1 cellular context compared by ENCODE assay signal in the genomic region with DNA sequence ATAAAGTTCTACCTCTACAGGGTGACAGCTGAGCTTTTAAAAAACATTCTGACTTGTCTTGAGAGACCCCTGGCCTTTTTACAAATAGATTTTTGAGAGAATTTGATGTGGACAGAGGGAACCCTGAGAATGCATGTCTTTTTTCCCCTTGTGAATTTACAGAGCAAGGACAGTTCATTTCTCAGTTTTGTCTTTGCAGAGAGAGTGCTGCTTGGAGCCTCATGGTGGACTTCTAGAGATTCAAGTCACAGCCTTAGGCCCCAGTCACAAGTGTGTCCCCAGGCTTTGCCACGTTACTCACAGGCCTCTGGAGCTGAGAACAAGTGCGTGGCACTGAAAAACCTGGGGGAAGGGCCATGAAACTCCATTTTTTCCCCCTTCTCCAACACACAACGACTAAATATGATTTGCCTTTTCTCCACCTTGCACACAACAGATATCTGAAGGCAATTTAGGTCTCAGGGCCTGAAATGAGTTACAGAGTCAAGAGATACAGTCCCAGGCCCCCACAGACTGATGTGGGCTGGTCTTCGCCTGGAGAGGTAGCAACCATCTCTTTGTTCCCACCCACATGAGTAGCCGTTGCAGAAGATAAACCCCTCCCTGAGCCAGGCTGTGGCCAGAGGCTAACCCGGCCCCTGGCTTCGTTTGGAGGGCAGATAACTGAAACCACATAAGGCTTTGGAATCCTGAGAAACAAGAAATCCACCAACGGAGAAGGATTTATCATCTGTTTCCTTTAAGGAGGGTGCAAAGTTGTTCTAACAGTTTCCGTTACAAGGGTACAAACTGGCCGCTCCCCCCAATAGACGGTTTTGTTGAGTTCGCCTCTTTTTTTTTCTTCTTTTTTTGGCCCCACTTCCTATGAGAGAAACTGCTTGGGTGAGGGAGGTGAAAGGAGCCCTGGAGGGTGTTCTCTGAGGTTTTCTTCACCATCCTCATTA.
TF ChIP-seq lines count a peak whose summit lies in the region.

No MANE protein-coding gene starts in this region.

TF ChIP-seq in K562, 482 proteins besides CTCF, POLR2A, EP300 and RAD21 (continued from another document and continues in another):
- TF ChIP-seq PHF20 (IDR thresholded peaks at IDR 0.05; ENCODE audit: partially characterized antibody) (peak; percentile 6), CXXC5 (CRISPR knock-in tag; IDR thresholded peaks at IDR 0.05) (peak; percentile 52; the same call in 1 of the 2 replicates), FOXA1 (IDR thresholded peaks at IDR 0.05; ENCODE audit: borderline replicate concordance) (no peak), BRD9 (IDR thresholded peaks at IDR 0.05; ENCODE audit: low read depth, partially characterized antibody) (peak; percentile 95), CCAR2 (IDR thresholded peaks at IDR 0.05; ENCODE audit: low read depth, low read length) (no peak), RNF2 (IDR thresholded peaks at IDR 0.05) (peak; percentile 86), SMAD4 (CRISPR knock-in tag; conservative IDR thresholded peaks at IDR 0.05) (peak; percentile 56; the same call in 1 of the 2 replicates), ESRRA (IDR thresholded peaks at IDR 0.05; ENCODE audit: borderline replicate concordance, low read depth) (peak; percentile 70), BCOR (IDR thresholded peaks at IDR 0.05) (no peak), ZBTB8A (IDR thresholded peaks at IDR 0.05; ENCODE audit: partially characterized antibody) (no peak), ZNF695 (CRISPR knock-in tag; IDR thresholded peaks at IDR 0.05) (peak; percentile 81; the same call in 1 of the 2 replicates), CBFA2T2 (conservative IDR thresholded peaks at IDR 0.05) (peak; percentile 36), BRCA1 (IDR thresholded peaks at IDR 0.05) (no peak), BRCA1 (CRISPR knock-in tag; IDR thresholded peaks at IDR 0.05) (no peak), KDM2B (CRISPR knock-in tag; IDR thresholded peaks at IDR 0.05) (no peak)
- TF ChIP-seq, protein P1, sequence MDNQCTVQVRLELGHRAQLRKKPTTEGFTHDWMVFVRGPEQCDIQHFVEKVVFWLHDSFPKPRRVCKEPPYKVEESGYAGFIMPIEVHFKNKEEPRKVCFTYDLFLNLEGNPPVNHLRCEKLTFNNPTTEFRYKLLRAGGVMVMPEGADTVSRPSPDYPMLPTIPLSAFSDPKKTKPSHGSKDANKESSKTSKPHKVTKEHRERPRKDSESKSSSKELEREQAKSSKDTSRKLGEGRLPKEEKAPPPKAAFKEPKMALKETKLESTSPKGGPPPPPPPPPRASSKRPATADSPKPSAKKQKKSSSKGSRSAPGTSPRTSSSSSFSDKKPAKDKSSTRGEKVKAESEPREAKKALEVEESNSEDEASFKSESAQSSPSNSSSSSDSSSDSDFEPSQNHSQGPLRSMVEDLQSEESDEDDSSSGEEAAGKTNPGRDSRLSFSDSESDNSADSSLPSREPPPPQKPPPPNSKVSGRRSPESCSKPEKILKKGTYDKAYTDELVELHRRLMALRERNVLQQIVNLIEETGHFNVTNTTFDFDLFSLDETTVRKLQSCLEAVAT (IDR thresholded peaks at IDR 0.05) = peak; percentile 74 to 87
- TF ChIP-seq, protein P2, sequence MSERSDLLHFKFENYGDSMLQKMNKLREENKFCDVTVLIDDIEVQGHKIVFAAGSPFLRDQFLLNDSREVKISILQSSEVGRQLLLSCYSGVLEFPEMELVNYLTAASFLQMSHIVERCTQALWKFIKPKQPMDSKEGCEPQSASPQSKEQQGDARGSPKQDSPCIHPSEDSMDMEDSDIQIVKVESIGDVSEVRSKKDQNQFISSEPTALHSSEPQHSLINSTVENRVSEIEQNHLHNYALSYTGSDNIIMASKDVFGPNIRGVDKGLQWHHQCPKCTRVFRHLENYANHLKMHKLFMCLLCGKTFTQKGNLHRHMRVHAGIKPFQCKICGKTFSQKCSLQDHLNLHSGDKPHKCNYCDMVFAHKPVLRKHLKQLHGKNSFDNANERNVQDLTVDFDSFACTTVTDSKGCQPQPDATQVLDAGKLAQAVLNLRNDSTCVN (CRISPR knock-in tag; IDR thresholded peaks at IDR 0.05) = peak; percentile 85; the same call in 1 of the 2 replicates
- TF ChIP-seq, protein P3, sequence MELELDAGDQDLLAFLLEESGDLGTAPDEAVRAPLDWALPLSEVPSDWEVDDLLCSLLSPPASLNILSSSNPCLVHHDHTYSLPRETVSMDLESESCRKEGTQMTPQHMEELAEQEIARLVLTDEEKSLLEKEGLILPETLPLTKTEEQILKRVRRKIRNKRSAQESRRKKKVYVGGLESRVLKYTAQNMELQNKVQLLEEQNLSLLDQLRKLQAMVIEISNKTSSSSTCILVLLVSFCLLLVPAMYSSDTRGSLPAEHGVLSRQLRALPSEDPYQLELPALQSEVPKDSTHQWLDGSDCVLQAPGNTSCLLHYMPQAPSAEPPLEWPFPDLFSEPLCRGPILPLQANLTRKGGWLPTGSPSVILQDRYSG (tag; conservative IDR thresholded peaks at IDR 0.05; ENCODE audit: low read depth) = peak; percentile 58; the same call in 1 of the 2 replicates
- TF ChIP-seq, protein P4, sequence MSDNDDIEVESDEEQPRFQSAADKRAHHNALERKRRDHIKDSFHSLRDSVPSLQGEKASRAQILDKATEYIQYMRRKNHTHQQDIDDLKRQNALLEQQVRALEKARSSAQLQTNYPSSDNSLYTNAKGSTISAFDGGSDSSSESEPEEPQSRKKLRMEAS (CRISPR knock-in tag; IDR thresholded peaks at IDR 0.05) = 0 out of 2 replicates have a peak, but pooled peaks have one; percentile 65
- TF ChIP-seq, protein P5, sequence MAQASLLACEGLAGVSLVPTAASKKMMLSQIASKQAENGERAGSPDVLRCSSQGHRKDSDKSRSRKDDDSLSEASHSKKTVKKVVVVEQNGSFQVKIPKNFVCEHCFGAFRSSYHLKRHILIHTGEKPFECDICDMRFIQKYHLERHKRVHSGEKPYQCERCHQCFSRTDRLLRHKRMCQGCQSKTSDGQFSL (CRISPR knock-in tag; IDR thresholded peaks at IDR 0.05) = no peak
- TF ChIP-seq, protein P5 (tag; IDR thresholded peaks at IDR 0.05) = peak; percentile 28 to 43; a peak in 2 of 4 replicates
- TF ChIP-seq, protein P6, sequence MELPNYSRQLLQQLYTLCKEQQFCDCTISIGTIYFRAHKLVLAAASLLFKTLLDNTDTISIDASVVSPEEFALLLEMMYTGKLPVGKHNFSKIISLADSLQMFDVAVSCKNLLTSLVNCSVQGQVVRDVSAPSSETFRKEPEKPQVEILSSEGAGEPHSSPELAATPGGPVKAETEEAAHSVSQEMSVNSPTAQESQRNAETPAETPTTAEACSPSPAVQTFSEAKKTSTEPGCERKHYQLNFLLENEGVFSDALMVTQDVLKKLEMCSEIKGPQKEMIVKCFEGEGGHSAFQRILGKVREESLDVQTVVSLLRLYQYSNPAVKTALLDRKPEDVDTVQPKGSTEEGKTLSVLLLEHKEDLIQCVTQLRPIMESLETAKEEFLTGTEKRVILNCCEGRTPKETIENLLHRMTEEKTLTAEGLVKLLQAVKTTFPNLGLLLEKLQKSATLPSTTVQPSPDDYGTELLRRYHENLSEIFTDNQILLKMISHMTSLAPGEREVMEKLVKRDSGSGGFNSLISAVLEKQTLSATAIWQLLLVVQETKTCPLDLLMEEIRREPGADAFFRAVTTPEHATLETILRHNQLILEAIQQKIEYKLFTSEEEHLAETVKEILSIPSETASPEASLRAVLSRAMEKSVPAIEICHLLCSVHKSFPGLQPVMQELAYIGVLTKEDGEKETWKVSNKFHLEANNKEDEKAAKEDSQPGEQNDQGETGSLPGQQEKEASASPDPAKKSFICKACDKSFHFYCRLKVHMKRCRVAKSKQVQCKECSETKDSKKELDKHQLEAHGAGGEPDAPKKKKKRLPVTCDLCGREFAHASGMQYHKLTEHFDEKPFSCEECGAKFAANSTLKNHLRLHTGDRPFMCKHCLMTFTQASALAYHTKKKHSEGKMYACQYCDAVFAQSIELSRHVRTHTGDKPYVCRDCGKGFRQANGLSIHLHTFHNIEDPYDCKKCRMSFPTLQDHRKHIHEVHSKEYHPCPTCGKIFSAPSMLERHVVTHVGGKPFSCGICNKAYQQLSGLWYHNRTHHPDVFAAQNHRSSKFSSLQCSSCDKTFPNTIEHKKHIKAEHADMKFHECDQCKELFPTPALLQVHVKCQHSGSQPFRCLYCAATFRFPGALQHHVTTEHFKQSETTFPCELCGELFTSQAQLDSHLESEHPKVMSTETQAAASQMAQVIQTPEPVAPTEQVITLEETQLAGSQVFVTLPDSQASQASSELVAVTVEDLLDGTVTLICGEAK (IDR thresholded peaks at IDR 0.05) = no peak
- TF ChIP-seq, protein P6 (CRISPR knock-in tag; IDR thresholded peaks at IDR 0.05) = no peak
- TF ChIP-seq, protein P7, sequence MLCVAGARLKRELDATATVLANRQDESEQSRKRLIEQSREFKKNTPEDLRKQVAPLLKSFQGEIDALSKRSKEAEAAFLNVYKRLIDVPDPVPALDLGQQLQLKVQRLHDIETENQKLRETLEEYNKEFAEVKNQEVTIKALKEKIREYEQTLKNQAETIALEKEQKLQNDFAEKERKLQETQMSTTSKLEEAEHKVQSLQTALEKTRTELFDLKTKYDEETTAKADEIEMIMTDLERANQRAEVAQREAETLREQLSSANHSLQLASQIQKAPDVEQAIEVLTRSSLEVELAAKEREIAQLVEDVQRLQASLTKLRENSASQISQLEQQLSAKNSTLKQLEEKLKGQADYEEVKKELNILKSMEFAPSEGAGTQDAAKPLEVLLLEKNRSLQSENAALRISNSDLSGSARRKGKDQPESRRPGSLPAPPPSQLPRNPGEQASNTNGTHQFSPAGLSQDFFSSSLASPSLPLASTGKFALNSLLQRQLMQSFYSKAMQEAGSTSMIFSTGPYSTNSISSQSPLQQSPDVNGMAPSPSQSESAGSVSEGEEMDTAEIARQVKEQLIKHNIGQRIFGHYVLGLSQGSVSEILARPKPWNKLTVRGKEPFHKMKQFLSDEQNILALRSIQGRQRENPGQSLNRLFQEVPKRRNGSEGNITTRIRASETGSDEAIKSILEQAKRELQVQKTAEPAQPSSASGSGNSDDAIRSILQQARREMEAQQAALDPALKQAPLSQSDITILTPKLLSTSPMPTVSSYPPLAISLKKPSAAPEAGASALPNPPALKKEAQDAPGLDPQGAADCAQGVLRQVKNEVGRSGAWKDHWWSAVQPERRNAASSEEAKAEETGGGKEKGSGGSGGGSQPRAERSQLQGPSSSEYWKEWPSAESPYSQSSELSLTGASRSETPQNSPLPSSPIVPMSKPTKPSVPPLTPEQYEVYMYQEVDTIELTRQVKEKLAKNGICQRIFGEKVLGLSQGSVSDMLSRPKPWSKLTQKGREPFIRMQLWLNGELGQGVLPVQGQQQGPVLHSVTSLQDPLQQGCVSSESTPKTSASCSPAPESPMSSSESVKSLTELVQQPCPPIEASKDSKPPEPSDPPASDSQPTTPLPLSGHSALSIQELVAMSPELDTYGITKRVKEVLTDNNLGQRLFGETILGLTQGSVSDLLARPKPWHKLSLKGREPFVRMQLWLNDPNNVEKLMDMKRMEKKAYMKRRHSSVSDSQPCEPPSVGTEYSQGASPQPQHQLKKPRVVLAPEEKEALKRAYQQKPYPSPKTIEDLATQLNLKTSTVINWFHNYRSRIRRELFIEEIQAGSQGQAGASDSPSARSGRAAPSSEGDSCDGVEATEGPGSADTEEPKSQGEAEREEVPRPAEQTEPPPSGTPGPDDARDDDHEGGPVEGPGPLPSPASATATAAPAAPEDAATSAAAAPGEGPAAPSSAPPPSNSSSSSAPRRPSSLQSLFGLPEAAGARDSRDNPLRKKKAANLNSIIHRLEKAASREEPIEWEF (CRISPR knock-in tag; IDR thresholded peaks at IDR 0.05) = peak; percentile 86; the same call in 1 of the 2 replicates
- TF ChIP-seq, protein P8, sequence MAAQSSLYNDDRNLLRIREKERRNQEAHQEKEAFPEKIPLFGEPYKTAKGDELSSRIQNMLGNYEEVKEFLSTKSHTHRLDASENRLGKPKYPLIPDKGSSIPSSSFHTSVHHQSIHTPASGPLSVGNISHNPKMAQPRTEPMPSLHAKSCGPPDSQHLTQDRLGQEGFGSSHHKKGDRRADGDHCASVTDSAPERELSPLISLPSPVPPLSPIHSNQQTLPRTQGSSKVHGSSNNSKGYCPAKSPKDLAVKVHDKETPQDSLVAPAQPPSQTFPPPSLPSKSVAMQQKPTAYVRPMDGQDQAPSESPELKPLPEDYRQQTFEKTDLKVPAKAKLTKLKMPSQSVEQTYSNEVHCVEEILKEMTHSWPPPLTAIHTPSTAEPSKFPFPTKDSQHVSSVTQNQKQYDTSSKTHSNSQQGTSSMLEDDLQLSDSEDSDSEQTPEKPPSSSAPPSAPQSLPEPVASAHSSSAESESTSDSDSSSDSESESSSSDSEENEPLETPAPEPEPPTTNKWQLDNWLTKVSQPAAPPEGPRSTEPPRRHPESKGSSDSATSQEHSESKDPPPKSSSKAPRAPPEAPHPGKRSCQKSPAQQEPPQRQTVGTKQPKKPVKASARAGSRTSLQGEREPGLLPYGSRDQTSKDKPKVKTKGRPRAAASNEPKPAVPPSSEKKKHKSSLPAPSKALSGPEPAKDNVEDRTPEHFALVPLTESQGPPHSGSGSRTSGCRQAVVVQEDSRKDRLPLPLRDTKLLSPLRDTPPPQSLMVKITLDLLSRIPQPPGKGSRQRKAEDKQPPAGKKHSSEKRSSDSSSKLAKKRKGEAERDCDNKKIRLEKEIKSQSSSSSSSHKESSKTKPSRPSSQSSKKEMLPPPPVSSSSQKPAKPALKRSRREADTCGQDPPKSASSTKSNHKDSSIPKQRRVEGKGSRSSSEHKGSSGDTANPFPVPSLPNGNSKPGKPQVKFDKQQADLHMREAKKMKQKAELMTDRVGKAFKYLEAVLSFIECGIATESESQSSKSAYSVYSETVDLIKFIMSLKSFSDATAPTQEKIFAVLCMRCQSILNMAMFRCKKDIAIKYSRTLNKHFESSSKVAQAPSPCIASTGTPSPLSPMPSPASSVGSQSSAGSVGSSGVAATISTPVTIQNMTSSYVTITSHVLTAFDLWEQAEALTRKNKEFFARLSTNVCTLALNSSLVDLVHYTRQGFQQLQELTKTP (IDR thresholded peaks at IDR 0.05; ENCODE audit: low read depth in 1 of 2, partially characterized antibody in 2 of 2) = peak; percentile 59 to 80
